1 cellular context compared by ENCODE assay signal in genomic region chr18:52340466-52341378, GRCh38.
TF ChIP-seq lines count a peak whose summit lies in the region.

No MANE protein-coding gene starts in this region.

TF ChIP-seq in IMR-90, 13 proteins besides CTCF, POLR2A, EP300 and RAD21 (continued from another document):
- TF ChIP-seq USF2 (IDR thresholded peaks at IDR 0.05; ENCODE audit: low read depth, low read length), result no peak
- no peak for TF ChIP-seq MAZ (IDR thresholded peaks at IDR 0.05; ENCODE audit: borderline replicate concordance, low read depth, low read length)
- TF ChIP-seq CHD1 (IDR thresholded peaks at IDR 0.05; ENCODE audit: low read depth, low read length), result no peak
- no peak for TF ChIP-seq RCOR1 (IDR thresholded peaks at IDR 0.05; ENCODE audit: insufficient replicate concordance, low read length)
- no peak for TF ChIP-seq NFE2L2 (IDR thresholded peaks at IDR 0.05; ENCODE audit: low read depth, low read length)
- no peak for TF ChIP-seq BHLHE40 (IDR thresholded peaks at IDR 0.05; ENCODE audit: low read depth, low read length)
- TF ChIP-seq ELK1 (IDR thresholded peaks at IDR 0.05; ENCODE audit: borderline replicate concordance, low read depth, low read length), result no peak
- no peak for TF ChIP-seq FOS (IDR thresholded peaks at IDR 0.05; ENCODE audit: low read depth, low read length)
- no peak for TF ChIP-seq MAFK (IDR thresholded peaks at IDR 0.05; ENCODE audit: low read depth, low read length)
- TF ChIP-seq RFX5 (IDR thresholded peaks at IDR 0.05; ENCODE audit: low read depth, low read length), result no peak
